ENCODE assay signal across 13 cellular contexts in genomic region chr10:17024461-17024860, GRCh38.
DNase-seq lines count a peak whose midpoint lies in the region; ATAC-seq and TF ChIP-seq lines count a peak whose summit lies in the region.
"Had no signal": no experiment of that assay in that cellular context is flagged by ENCODE, and none has a peak within 500 bp of the region (broad histone marks: within the 10 kb centered on the region; RNA-seq: fewer than 3 reads in every experiment).

No MANE protein-coding gene starts in this region.

- H3K4me1 Mint-ChIP-seq in MCF 10A (ENCODE audit: insufficient read depth, unreplicated experiment): peaks cover 28% of the 10 kb centered on the region
- H3K4me1 Mint-ChIP-seq in activated naive CD8-positive, alpha-beta T cell (ENCODE audit: low read depth): peaks cover 72% of the 10 kb centered on the region
- peaks cover 42% of the 10 kb centered on the region for H3K4me1 Mint-ChIP-seq in mesothelial cell of epicardium

- no peak for TF ChIP-seq CTCF in MCF 10A (IDR thresholded peaks at IDR 0.05; ENCODE audit: unreplicated experiment)
- TF ChIP-seq CTCF in breast epithelium (IDR thresholded peaks at IDR 0.05): no peak
- no peak for TF ChIP-seq CTCF in mesothelial cell of epicardium (IDR thresholded peaks at IDR 0.05; ENCODE audit: unreplicated experiment)
- no peak for TF ChIP-seq CTCF in transverse colon (IDR thresholded peaks at IDR 0.05)

- in situ Hi-C loops in transverse colon (cut with MboI; ENCODE audit: low pct_ligation_motif_present in 1 of 4, low pct_unique_long_range_greater_than_20kb in 1 of 4, low sequenced_read_pairs in 3 of 4): no loop called here

- no peaks in the 10 kb centered on the region for H3K9me3 ChIP-seq in breast epithelium
- H3K9me3 ChIP-seq in transverse colon: no peaks in the 10 kb centered on the region
- H3K9me3 ChIP-seq: pancreas had no signal

- H3K27ac Mint-ChIP-seq in MCF 10A (ENCODE audit: low read depth, unreplicated experiment) (peak overlapping the region; percentile 98), mesothelial cell of epicardium (peak overlapping the region; percentile 39)
- peak overlapping the region; percentile 97 for H3K27ac Mint-ChIP-seq in activated naive CD8-positive, alpha-beta T cell

- intact Hi-C loops in MCF 10A (cut with micrococcal nuclease): loop anchor here (10.0 kb wide), 1 partner anchor 180 kb away; no protein-coding TSS in a partner anchor
- intact Hi-C loops in breast epithelium (cut with DNase I; ENCODE audit: low total_unique reads): no loop called here
- intact Hi-C loops in transverse colon (cut with DNase I; ENCODE audit: low total_unique reads): no loop called here
- intact Hi-C loops in posterior cingulate gyrus (cut with DNase I): no loop called here

- BruUV-seq in MCF 10A (replicated peaks; lab: Mats Ljungman, UMichigan): no TSS peak

- TF ChIP-seq POLR2A in breast epithelium (IDR thresholded peaks at IDR 0.05): no peak
- no peak for TF ChIP-seq POLR2A in transverse colon (IDR thresholded peaks at IDR 0.05)

- peak overlapping the region in 1 of 2 donors; percentile 59 for H3K27ac ChIP-seq in breast epithelium
- H3K27ac ChIP-seq in transverse colon: peak overlapping the region; percentile 65 to 79 (median 76)

- CTCF ChIA-PET in MCF 10A (lab: Yijun Ruan, JAX): interaction anchor here (1.4 kb wide), 1 partner anchor 206 kb away, joined by 4 read pairs; no protein-coding TSS in a partner anchor

- H3K27me3 Mint-ChIP-seq in MCF 10A (ENCODE audit: insufficient read depth, unreplicated experiment) (no peaks in the 10 kb centered on the region), mesothelial cell of epicardium (ENCODE audit: low read depth) (no peaks in the 10 kb centered on the region)
- H3K27me3 Mint-ChIP-seq in activated naive CD8-positive, alpha-beta T cell: no peaks in the 10 kb centered on the region

- no peak for ATAC-seq in HG03432 (IDR thresholded peaks at IDR 0.05; ENCODE audit: unreplicated experiment)
- ATAC-seq: HepG2 had no signal

- no peak overlapping the region for H3K4me3 ChIP-seq in breast epithelium
- no peak overlapping the region for H3K4me3 ChIP-seq in transverse colon
- H3K4me3 ChIP-seq: pancreas had no signal

- no peak for TF ChIP-seq EP300 in transverse colon (IDR thresholded peaks at IDR 0.05; ENCODE audit: low read depth)

- no peaks in the 10 kb centered on the region for H3K36me3 Mint-ChIP-seq in MCF 10A (ENCODE audit: insufficient read depth, unreplicated experiment)
- H3K36me3 Mint-ChIP-seq in activated naive CD8-positive, alpha-beta T cell: no peaks in the 10 kb centered on the region
- H3K36me3 Mint-ChIP-seq in mesothelial cell of epicardium: no peaks in the 10 kb centered on the region

- POLR2A ChIA-PET in MCF 10A (lab: Yijun Ruan, JAX): no interaction called here

- H3K4me1 ChIP-seq in breast epithelium (no peaks in the 10 kb centered on the region), transverse colon (peaks cover 4 to 52% (median 7%) of the 10 kb centered on the region in 4 donors)

- H3K36me3 ChIP-seq in breast epithelium: no peaks in the 10 kb centered on the region
- no peaks in the 10 kb centered on the region for H3K36me3 ChIP-seq in transverse colon
- H3K36me3 ChIP-seq: pancreas had no signal

- H3K27me3 ChIP-seq in breast epithelium (no peaks in the 10 kb centered on the region), transverse colon (no peaks in the 10 kb centered on the region)
- H3K27me3 ChIP-seq: pancreas had no signal

- H3K4me3 Mint-ChIP-seq in MCF 10A (ENCODE audit: unreplicated experiment) (no peak overlapping the region), mesothelial cell of epicardium (no peak overlapping the region)
- H3K4me3 Mint-ChIP-seq in activated naive CD8-positive, alpha-beta T cell: peak overlapping the region; percentile 57

- no peak for DNase-seq in MCF 10A (ENCODE audit: unreplicated experiment)
- no peak for DNase-seq in breast epithelium (ENCODE audit: low spot score in 2 of 2)
- DNase-seq in mesothelial cell of epicardium (ENCODE audit: low spot score in 2 of 2, unreplicated experiment in 2 of 2): no peak
- no peak for DNase-seq in transverse colon
- DNase-seq in posterior cingulate gyrus: no peak
- DNase-seq in cerebellar cortex (ENCODE audit: low spot score): no peak
- DNase-seq: activated CD4-positive, CD25-positive, alpha-beta regulatory T cell treated with anti-CD3 and anti-CD28 coated beads, Interleukin-2, amount 50 U/mL, for 72 hours; kidney; NCI-H2029; pancreas had no signal

- 76 to 97% methylated on average over 3 to 4 of the region's 4 CpGs for WGBS in transverse colon (ENCODE audit: low coverage in 1 of 2), 2 donors

- H3K9me3 Mint-ChIP-seq in MCF 10A (ENCODE audit: unreplicated experiment) (no peaks in the 10 kb centered on the region), mesothelial cell of epicardium (peaks cover 6% of the 10 kb centered on the region)
- no peaks in the 10 kb centered on the region for H3K9me3 Mint-ChIP-seq in activated naive CD8-positive, alpha-beta T cell (ENCODE audit: low read depth)

Comparison
In these comparisons a context has a peak if more than half of its experiments do, and no peak if none do; other contexts are left out.
1. H3K27ac Mint-ChIP-seq: peak in every context shown above with its lines; median percentile 98 in MCF 10A; 97 in activated naive CD8-positive, alpha-beta T cell; 39 in mesothelial cell of epicardium.